In genomic region chrX:14073158-14073557, GRCh38 we compare ENCODE assay signal across 1 cellular context.
TF ChIP-seq lines count a peak whose summit lies in the region.

No MANE protein-coding gene starts in this region.

TF ChIP-seq in H1, 55 proteins besides CTCF, POLR2A, EP300 and RAD21:
- TF ChIP-seq CHD7 (IDR thresholded peaks at IDR 0.05; ENCODE audit: insufficient replicate concordance, low read length), result no peak
- no peak for TF ChIP-seq RXRA (IDR thresholded peaks at IDR 0.05; ENCODE audit: insufficient read depth, low read depth, low read length)
- no peak for TF ChIP-seq CBX5 (IDR thresholded peaks at IDR 0.05; ENCODE audit: low read depth, low read length)
- no peak for TF ChIP-seq KDM4A (IDR thresholded peaks at IDR 0.05; ENCODE audit: low read depth, low read length, severe bottlenecking)
- no peak for TF ChIP-seq CTBP2 (IDR thresholded peaks at IDR 0.05; ENCODE audit: borderline replicate concordance, insufficient read depth, insufficient read length, low read length)
